8 cellular contexts compared by ENCODE assay signal in the genomic region with DNA sequence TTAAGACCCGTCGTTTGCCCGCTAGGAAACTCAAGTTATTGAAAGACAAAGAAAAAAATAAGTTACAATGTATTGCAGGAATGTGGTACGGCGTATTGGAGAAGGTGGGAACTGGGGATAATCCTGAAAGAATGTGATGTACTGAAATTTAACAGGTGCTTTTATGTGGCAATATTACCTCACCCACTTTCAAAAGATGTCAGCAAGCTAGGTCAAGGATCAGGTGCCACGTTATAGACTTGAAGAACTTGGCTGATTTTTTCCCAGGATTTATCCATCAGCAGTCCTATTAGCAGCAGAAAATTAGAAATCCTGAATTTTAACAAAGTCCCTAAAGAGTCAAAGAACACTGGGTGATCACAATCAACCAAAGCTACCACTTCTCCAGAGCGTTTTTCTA. TPM values are rescaled to one million over a fixed set of nuclear protein-coding genes. Genes with fewer than 3 reads are reported as not detected.
DNase-seq lines count a peak whose midpoint lies in the region; ATAC-seq and TF ChIP-seq lines count a peak whose summit lies in the region.
"Not testable (repeated sequence)": the region's sequence is repeated elsewhere in the genome, so short reads cannot be mapped to it uniquely, and the experiment has no call there.

No MANE protein-coding gene starts in this region.

- not testable (repeated sequence) for H3K4me1 ChIP-seq in PC-9 (replicated peaks; ENCODE audit: insufficient read depth); testis
- peaks cover 12% of the 10 kb centered on the region for H3K4me1 ChIP-seq in iPS-20b (ENCODE audit: insufficient read depth, low read length)

- H3K4me1 Mint-ChIP-seq in CD4-positive, alpha-beta T cell (ENCODE audit: low read depth), result peaks cover 34% of the 10 kb centered on the region
- peaks cover 18% of the 10 kb centered on the region for H3K4me1 Mint-ChIP-seq in activated naive CD4-positive, alpha-beta T cell treated with anti-CD3 and anti-CD28 coated beads for 36 hours (ENCODE audit: low read depth)
- peaks cover 2 to 10% of the 10 kb centered on the region in 2 donors for H3K4me1 Mint-ChIP-seq in effector memory CD8-positive, alpha-beta T cell (ENCODE audit: low read depth in 2 of 2)
- H3K4me1 Mint-ChIP-seq in nephron progenitor cell, result peaks cover 21% of the 10 kb centered on the region

- H3K4me3 ChIP-seq in HFF-Myc (replicated peaks; ENCODE audit: low read depth, low read length), result peak overlapping the region; percentile 84
- peak overlapping the region; percentile 84 for H3K4me3 ChIP-seq in PC-9
- peak overlapping the region; percentile 93 for H3K4me3 ChIP-seq in iPS-20b (ENCODE audit: low read length)
- peak overlapping the region; percentile 85 to 89 for H3K4me3 ChIP-seq in testis

- not testable (repeated sequence) for DNase-seq in CD4-positive, alpha-beta T cell; HFF-Myc (ENCODE audit: extremely low read depth, low read depth); activated naive CD4-positive, alpha-beta T cell treated with anti-CD3 and anti-CD28 coated beads for 36 hours; effector memory CD8-positive, alpha-beta T cell; nephron progenitor cell; testis
- peak in 1 of 2 experiments; percentile 72 for DNase-seq in PC-9

- not testable (repeated sequence) for H3K27me3 Mint-ChIP-seq in CD4-positive, alpha-beta T cell; activated naive CD4-positive, alpha-beta T cell treated with anti-CD3 and anti-CD28 coated beads for 36 hours (ENCODE audit: low read depth); nephron progenitor cell (ENCODE audit: low read depth, poor library complexity)
- H3K27me3 Mint-ChIP-seq in effector memory CD8-positive, alpha-beta T cell, result peaks cover 0 to 12% of the 10 kb centered on the region in 2 donors

- BruUV-seq in PC-9 (replicated peaks; lab: Mats Ljungman, UMichigan), result TSS peak; percentile 89

- CTCF ChIA-PET in CD4-positive, alpha-beta T cell (lab: Charles Lee); activated naive CD4-positive, alpha-beta T cell treated with anti-CD3 and anti-CD28 coated beads for 36 hours (lab: Charles Lee): not testable (repeated sequence)
- CTCF ChIA-PET in PC-9 (lab: Charles Lee), result interaction anchor here (0.6 kb wide), 1 partner anchor 626 kb away, joined by 3 read pairs; no protein-coding TSS in a partner anchor

- not testable (repeated sequence) for TF ChIP-seq CTCF in CD4-positive, alpha-beta T cell (IDR thresholded peaks at IDR 0.05); HFF-Myc (IDR thresholded peaks at IDR 0.05; ENCODE audit: low read depth, low read length, missing control alignments); PC-9 (conservative IDR thresholded peaks at IDR 0.05); nephron progenitor cell (IDR thresholded peaks at IDR 0.05); testis (IDR thresholded peaks at IDR 0.05)

- peak overlapping the region; percentile 96 for H3K4me3 Mint-ChIP-seq in CD4-positive, alpha-beta T cell
- H3K4me3 Mint-ChIP-seq in activated naive CD4-positive, alpha-beta T cell treated with anti-CD3 and anti-CD28 coated beads for 36 hours, result peak overlapping the region; percentile 96
- H3K4me3 Mint-ChIP-seq in effector memory CD8-positive, alpha-beta T cell, result peak overlapping the region; percentile 99
- peak overlapping the region; percentile 97 for H3K4me3 Mint-ChIP-seq in nephron progenitor cell

- not testable (repeated sequence) for H3K9me2 ChIP-seq in PC-9 (ENCODE audit: insufficient read depth)

- not testable (repeated sequence) for H3K9me3 Mint-ChIP-seq in CD4-positive, alpha-beta T cell; activated naive CD4-positive, alpha-beta T cell treated with anti-CD3 and anti-CD28 coated beads for 36 hours; effector memory CD8-positive, alpha-beta T cell; nephron progenitor cell

- intact Hi-C loops in CD4-positive, alpha-beta T cell (cut with DNase I, micrococcal nuclease); PC-9 (cut with micrococcal nuclease; ENCODE audit: unreplicated experiment); testis (cut with DNase I; ENCODE audit: low total_unique reads): not testable (repeated sequence)
- intact Hi-C loops in activated naive CD4-positive, alpha-beta T cell treated with anti-CD3 and anti-CD28 coated beads for 36 hours (cut with micrococcal nuclease), result loop anchor here (5.0 kb wide), 1 partner anchor 1033 kb away; a partner anchor contains a TSS

- WGBS in testis, 2 donors, result 1 to 2% methylated on average over 7 of the region's 7 CpGs

- TF ChIP-seq POLR2A in testis (IDR thresholded peaks at IDR 0.05), result not testable (repeated sequence)

- not testable (repeated sequence) for H4K20me1 ChIP-seq in PC-9 (ENCODE audit: insufficient read depth)

- not testable (repeated sequence) for H3K9me3 ChIP-seq in CD4-positive, alpha-beta T cell (ENCODE audit: control insufficient read depth, low read length); PC-9 (ENCODE audit: insufficient read depth, low read depth); iPS-20b (ENCODE audit: insufficient read depth, low read depth, low read length); testis

- not testable (repeated sequence) for H3K36me3 ChIP-seq in PC-9 (ENCODE audit: low read depth); iPS-20b (ENCODE audit: insufficient read depth, low read depth, low read length); testis (ENCODE audit: low read depth, missing control alignments)

- peak overlapping the region; percentile 78 for H3K27ac ChIP-seq in CD4-positive, alpha-beta T cell (ENCODE audit: low read depth, low read length)
- peak overlapping the region; percentile 87 for H3K27ac ChIP-seq in PC-9
- peak overlapping the region; percentile 32 for H3K27ac ChIP-seq in iPS-20b (ENCODE audit: low read length)
- H3K27ac ChIP-seq in testis, result peak overlapping the region; percentile 91 to 94

- not testable (repeated sequence) for ATAC-seq in CD4-positive, alpha-beta T cell (ENCODE audit: poor library complexity); effector memory CD8-positive, alpha-beta T cell (replicated peaks)

- H3F3A ChIP-seq in PC-9 (ENCODE audit: insufficient read depth, low read depth), result not testable (repeated sequence)

- peak overlapping the region; percentile 97 for H3K9ac ChIP-seq in iPS-20b (ENCODE audit: low read depth, low read length)

- H3K4me2 ChIP-seq in PC-9, result peak overlapping the region; percentile 98

- peak overlapping the region; percentile 89 for H2AFZ ChIP-seq in PC-9

- POLR2A ChIA-PET in CD4-positive, alpha-beta T cell (lab: Charles Lee), result not testable (repeated sequence)
- POLR2A ChIA-PET in PC-9 (lab: Charles Lee; ENCODE audit: unreplicated experiment), result interaction anchor here (0.6 kb wide), 1 partner anchor 379 kb away, joined by 5 read pairs; no protein-coding TSS in a partner anchor

- not testable (repeated sequence) for H3K36me3 Mint-ChIP-seq in CD4-positive, alpha-beta T cell (ENCODE audit: low read depth); effector memory CD8-positive, alpha-beta T cell (ENCODE audit: insufficient read depth); nephron progenitor cell (ENCODE audit: low read depth)
- peaks cover 11% of the 10 kb centered on the region for H3K36me3 Mint-ChIP-seq in activated naive CD4-positive, alpha-beta T cell treated with anti-CD3 and anti-CD28 coated beads for 36 hours (ENCODE audit: low read depth)

- H3K27me3 ChIP-seq in CD4-positive, alpha-beta T cell (ENCODE audit: control insufficient read depth, insufficient read depth, low read length); PC-9 (ENCODE audit: insufficient read depth, low read depth); iPS-20b (ENCODE audit: insufficient read depth, low read length); testis: not testable (repeated sequence)

- peak overlapping the region; percentile 94 for H3K27ac Mint-ChIP-seq in CD4-positive, alpha-beta T cell
- peak overlapping the region; percentile 98 for H3K27ac Mint-ChIP-seq in activated naive CD4-positive, alpha-beta T cell treated with anti-CD3 and anti-CD28 coated beads for 36 hours
- peak overlapping the region; percentile 99 to 100 for H3K27ac Mint-ChIP-seq in effector memory CD8-positive, alpha-beta T cell
- peak overlapping the region; percentile 99 for H3K27ac Mint-ChIP-seq in nephron progenitor cell

- peaks cover 18% of the 10 kb centered on the region for H3K79me2 ChIP-seq in PC-9 (ENCODE audit: low read depth)

RNA-seq across cellular contexts. Expression of a gene that starts 0.6 kb away (rescaled TPM):
- total RNA-seq in CD4-positive, alpha-beta T cell, result 10 to 100 TPM; 23.2 to 24.9 TPM
- total RNA-seq in PC-9 (2021) (16.5 and 25.1 TPM in 2 replicates), testis (10 to 100 TPM; 26.9 to 30.6 TPM)
- total RNA-seq in activated naive CD4-positive, alpha-beta T cell treated with anti-CD3 and anti-CD28 coated beads for 36 hours, result 10 to 100 TPM; 24.1 to 24.8 TPM
- 19.2 TPM for polyA plus RNA-seq in testis (ENCODE audit: insufficient read depth, low read depth, low replicate concordance)

Comparison
In these comparisons a context has a peak if more than half of its experiments do, and no peak if none do; other contexts are left out.
1. H3K27ac ChIP-seq: peak in every context shown above with its lines; median percentile 92 in testis; 87 in PC-9; 78 in CD4-positive, alpha-beta T cell; 32 in iPS-20b.